In genomic region chr12:61536525-61536924, GRCh38 we compare ENCODE assay signal across 20 cellular contexts.
DNase-seq lines count a peak whose midpoint lies in the region; ATAC-seq lines count a peak whose summit lies in the region.
"Had no signal": no experiment of that assay in that cellular context is flagged by ENCODE, and none has a peak within 500 bp of the region (broad histone marks: within the 10 kb centered on the region; RNA-seq: fewer than 3 reads in every experiment).

No MANE protein-coding gene starts in this region.

- H3K27me3 Mint-ChIP-seq in natural killer cell treated with Interleukin-12 subunit alpha and Interleukin-12 subunit beta and Interleukin-15 and Interleukin-18, amount 100 ng/mL, for 72 hours = no peaks in the 10 kb centered on the region

- H3K36me3 Mint-ChIP-seq in natural killer cell treated with Interleukin-12 subunit alpha and Interleukin-12 subunit beta and Interleukin-15 and Interleukin-18, amount 100 ng/mL, for 72 hours = peaks cover 5% of the 10 kb centered on the region
- H3K36me3 Mint-ChIP-seq: CD8-positive, alpha-beta T cell had no signal

- no peaks in the 10 kb centered on the region for H3K27me3 ChIP-seq in H7 (ENCODE audit: control insufficient read depth, insufficient read depth, low read length)
- H3K27me3 ChIP-seq: BLaER1, SJSA1 had no signal

- H3K27ac Mint-ChIP-seq in natural killer cell treated with Interleukin-12 subunit alpha and Interleukin-12 subunit beta and Interleukin-15 and Interleukin-18, amount 100 ng/mL, for 72 hours = no peak overlapping the region
- H3K27ac Mint-ChIP-seq: CD8-positive, alpha-beta T cell had no signal

- DNase-seq in NCI-H748 (lab: John Stamatoyannopoulos, UW; ENCODE audit: unreplicated experiment) = peak; percentile 47
- no peak for DNase-seq in NCI-H748 treated with DMSO at 0.1 percent for 48 hours (lab: John Stamatoyannopoulos, UW)
- DNase-seq in astrocyte of the hippocampus (ENCODE audit: low read depth, low spot score) = peak; percentile 17
- DNase-seq in globus pallidus (ENCODE audit: low spot score) = peak; percentile 34
- peak; percentile 22 for DNase-seq in putamen (ENCODE audit: low spot score)
- DNase-seq in H7 = no peak
- DNase-seq in natural killer cell treated with Interleukin-12 subunit alpha and Interleukin-12 subunit beta and Interleukin-15 and Interleukin-18, amount 100 ng/mL, for 72 hours (ENCODE audit: low spot score) = no peak
- DNase-seq in activated CD4-positive, alpha-beta T cell treated with anti-CD3 and anti-CD28 coated beads for 1 hour = no peak
- DNase-seq: 8988T; CD8-positive, alpha-beta T cell; DMS79 treated with DMSO at 0.1 percent for 48 hours; Karpas-422; NCI-H1105; NCI-H1694 treated with DMSO at 0.1 percent for 48 hours; NCI-H2171; NCI-H446 treated with DMSO at 0.1 percent for 48 hours; NCI-H774 had no signal

- peaks cover 18% of the 10 kb centered on the region for H3K9me3 Mint-ChIP-seq in natural killer cell treated with Interleukin-12 subunit alpha and Interleukin-12 subunit beta and Interleukin-15 and Interleukin-18, amount 100 ng/mL, for 72 hours
- H3K9me3 Mint-ChIP-seq: CD8-positive, alpha-beta T cell had no signal

- H3K4me1 Mint-ChIP-seq in natural killer cell treated with Interleukin-12 subunit alpha and Interleukin-12 subunit beta and Interleukin-15 and Interleukin-18, amount 100 ng/mL, for 72 hours (ENCODE audit: low read depth in 2 of 2) = no peaks in the 10 kb centered on the region

- no peak overlapping the region for H3K4me3 ChIP-seq in H7 (ENCODE audit: insufficient read depth, low read depth, low read length)
- H3K4me3 ChIP-seq: BLaER1, SJSA1 had no signal

- no peak overlapping the region for H3K4me3 Mint-ChIP-seq in natural killer cell treated with Interleukin-12 subunit alpha and Interleukin-12 subunit beta and Interleukin-15 and Interleukin-18, amount 100 ng/mL, for 72 hours
- H3K4me3 Mint-ChIP-seq: CD8-positive, alpha-beta T cell had no signal

- H3K36me3 ChIP-seq in H7 (replicated peaks; ENCODE audit: control insufficient read depth, insufficient read depth, low read length) = no peaks in the 10 kb centered on the region
- H3K36me3 ChIP-seq: BLaER1, SJSA1 had no signal

- ATAC-seq in natural killer cell treated with Interleukin-12 subunit alpha and Interleukin-12 subunit beta and Interleukin-15 and Interleukin-18, amount 100 ng/mL, for 72 hours = no peak
- ATAC-seq: CD8-positive, alpha-beta T cell; HCT116 had no signal

Comparison
In these comparisons a context has a peak if more than half of its experiments do, and no peak if none do; other contexts are left out.
1. DNase-seq: peak in NCI-H748 (single experiment), astrocyte of the hippocampus (single experiment), globus pallidus (single experiment) and putamen (single experiment); none in NCI-H748 treated with DMSO at 0.1 percent for 48 hours (single experiment), H7 (single experiment), natural killer cell treated with Interleukin-12 subunit alpha and Interleukin-12 subunit beta and Interleukin-15 and Interleukin-18, amount 100 ng/mL, for 72 hours (single experiment) and activated CD4-positive, alpha-beta T cell treated with anti-CD3 and anti-CD28 coated beads for 1 hour (single experiment).